Comparison of ENCODE assay signal across 36 cellular contexts in genomic region chr20:45423700-45424099, GRCh38.
"Had no signal": no experiment of that assay in that cellular context is flagged by ENCODE, and none has a peak within 500 bp of the region (broad histone marks: within the 10 kb centered on the region; RNA-seq: fewer than 3 reads in every experiment).

No MANE protein-coding gene starts in this region.

- DNase-seq: activated CD4-positive, alpha-beta memory T cell treated with anti-CD3 and anti-CD28 coated beads, Interleukin-2, amount 10 ng/mL, durations not matched to agents 7 days and 5 days; activated CD4-positive, alpha-beta T cell treated with anti-CD3 and anti-CD28 coated beads for 1 hour; activated CD4-positive, alpha-beta T cell treated with anti-CD3 and anti-CD28 coated beads for 48 hours; activated CD4-positive, CD25-positive, alpha-beta regulatory T cell; activated CD8-positive, alpha-beta memory T cell treated with anti-CD3 and anti-CD28 coated beads for 24 hours; activated CD8-positive, alpha-beta memory T cell treated with anti-CD3 and anti-CD28 coated beads, Interleukin-2, amount 10 ng/mL, durations not matched to agents 7 days and 5 days; activated CD8-positive, alpha-beta memory T cell treated with anti-CD3 and anti-CD28 coated beads, Interleukin-2, amount 50 U/mL, for 48 hours; activated effector memory CD4-positive, alpha-beta T cell treated with anti-CD3 and anti-CD28 coated beads, Interleukin-2, amount 50 U/mL, for 16 hours; activated naive CD4-positive, alpha-beta T cell; activated naive CD4-positive, alpha-beta T cell treated with anti-CD3 and anti-CD28 coated beads, Interleukin-2, amount 50 U/mL, for 16 hours; activated naive CD8-positive, alpha-beta T cell treated with anti-CD3 and anti-CD28 coated beads, Interleukin-2, amount 10 ng/mL, durations not matched to agents 7 days and 5 days; activated T-cell treated with anti-CD3 and anti-CD28 coated beads, Interleukin-2, amount 50 U/mL, for 4 hours; adrenal gland; body of pancreas; NCI-H1092 treated with DMSO at 0.1 percent for 48 hours; NCI-H1417; NCI-H146; NCI-H187; NCI-H2029 treated with DMSO at 0.1 percent for 48 hours; NCI-H2107; NCI-H2171; NCI-H510A; NCI-H526; NCI-H748 treated with DMSO at 0.1 percent for 48 hours; NK-92 treated with Interleukin-12 subunit alpha and Interleukin-12 subunit beta, amount 100 ng/mL, for 24 hours; PC-3; Peyer's patch; RPMI8226; SW 1271; T-helper 1 cell; T1000; WERI-Rb-1 had no signal

- H3K27ac ChIP-seq: adrenal gland, body of pancreas, breast epithelium, KMS-11, Peyer's patch, WERI-Rb-1 had no signal

- H3K27ac Mint-ChIP-seq: activated CD4-positive, alpha-beta memory T cell treated with anti-CD3 and anti-CD28 coated beads, Interleukin-2, amount 10 ng/mL, durations not matched to agents 7 days and 5 days; activated naive CD8-positive, alpha-beta T cell treated with anti-CD3 and anti-CD28 coated beads, Interleukin-2, amount 10 ng/mL, durations not matched to agents 7 days and 5 days; activated T-helper 17 cell treated with anti-CD3 and anti-CD28 coated beads, Interleukin-2, amount 50 U/mL, for 72 hours had no signal

- H3K27me3 Mint-ChIP-seq: activated CD4-positive, alpha-beta memory T cell treated with anti-CD3 and anti-CD28 coated beads, Interleukin-2, amount 10 ng/mL, durations not matched to agents 7 days and 5 days; activated CD8-positive, alpha-beta memory T cell treated with anti-CD3 and anti-CD28 coated beads, Interleukin-2, amount 10 ng/mL, durations not matched to agents 7 days and 5 days; activated naive CD8-positive, alpha-beta T cell treated with anti-CD3 and anti-CD28 coated beads, Interleukin-2, amount 10 ng/mL, durations not matched to agents 7 days and 5 days; activated T-helper 17 cell treated with anti-CD3 and anti-CD28 coated beads, Interleukin-2, amount 50 U/mL, for 72 hours had no signal

- H3K4me3 Mint-ChIP-seq: activated CD4-positive, alpha-beta memory T cell treated with anti-CD3 and anti-CD28 coated beads, Interleukin-2, amount 10 ng/mL, durations not matched to agents 7 days and 5 days; activated CD8-positive, alpha-beta memory T cell treated with anti-CD3 and anti-CD28 coated beads, Interleukin-2, amount 10 ng/mL, durations not matched to agents 7 days and 5 days; activated naive CD8-positive, alpha-beta T cell treated with anti-CD3 and anti-CD28 coated beads, Interleukin-2, amount 10 ng/mL, durations not matched to agents 7 days and 5 days; activated T-cell treated with anti-CD3 and anti-CD28 coated beads, Interleukin-2, amount 50 U/mL, for 4 hours; activated T-helper 17 cell treated with anti-CD3 and anti-CD28 coated beads, Interleukin-2, amount 50 U/mL, for 72 hours had no signal

- ATAC-seq: activated CD8-positive, alpha-beta memory T cell treated with anti-CD3 and anti-CD28 coated beads, Interleukin-2, amount 10 ng/mL, durations not matched to agents 7 days and 5 days; activated T-cell treated with anti-CD3 and anti-CD28 coated beads, Interleukin-2, amount 50 U/mL, for 4 hours; activated T-helper 17 cell treated with anti-CD3 and anti-CD28 coated beads, Interleukin-2, amount 50 U/mL, for 72 hours; body of pancreas; PC-3; Right ventricle myocardium inferior had no signal

- H3K9me3 Mint-ChIP-seq: activated CD4-positive, alpha-beta memory T cell treated with anti-CD3 and anti-CD28 coated beads, Interleukin-2, amount 10 ng/mL, durations not matched to agents 7 days and 5 days; activated naive CD8-positive, alpha-beta T cell treated with anti-CD3 and anti-CD28 coated beads, Interleukin-2, amount 10 ng/mL, durations not matched to agents 7 days and 5 days; activated T-cell treated with anti-CD3 and anti-CD28 coated beads, Interleukin-2, amount 50 U/mL, for 4 hours; activated T-helper 17 cell treated with anti-CD3 and anti-CD28 coated beads, Interleukin-2, amount 50 U/mL, for 72 hours had no signal
